In genomic region chr10:34626158-34626557, GRCh38 we compare ENCODE assay signal across 24 cellular contexts.
"Had no signal": no experiment of that assay in that cellular context is flagged by ENCODE, and none has a peak within 500 bp of the region (broad histone marks: within the 10 kb centered on the region; RNA-seq: fewer than 3 reads in every experiment).

No MANE protein-coding gene starts in this region.

- H3K27me3 Mint-ChIP-seq: activated CD8-positive, alpha-beta memory T cell treated with anti-CD3 and anti-CD28 coated beads, Interleukin-2, amount 10 ng/mL, durations not matched to agents 7 days and 5 days; activated naive CD8-positive, alpha-beta T cell treated with anti-CD3 and anti-CD28 coated beads, Interleukin-2, amount 10 ng/mL, durations not matched to agents 7 days and 5 days; stimulated activated naive CD8-positive, alpha-beta T cell treated with anti-CD3 and anti-CD28 coated beads, Interleukin-15, amount 100 ng/mL, for 72 hours had no signal

- H3K4me3 ChIP-seq: body of pancreas, dorsolateral prefrontal cortex, gastroesophageal sphincter, heart left ventricle, psoas muscle, suprapubic skin, transverse colon had no signal

- H3K9me3 ChIP-seq: body of pancreas, gastroesophageal sphincter, heart left ventricle, psoas muscle, suprapubic skin, transverse colon had no signal

- H3K9me3 Mint-ChIP-seq: activated CD4-positive, alpha-beta memory T cell treated with anti-CD3 and anti-CD28 coated beads for 36 hours; activated naive CD8-positive, alpha-beta T cell treated with anti-CD3 and anti-CD28 coated beads, Interleukin-2, amount 10 ng/mL, durations not matched to agents 7 days and 5 days; endodermal cell; immature natural killer cell; neural crest cell; stimulated activated naive CD8-positive, alpha-beta T cell treated with anti-CD3 and anti-CD28 coated beads, Interleukin-15, amount 100 ng/mL, for 72 hours had no signal

- DNase-seq: activated CD4-positive, alpha-beta memory T cell treated with anti-CD3 and anti-CD28 coated beads for 36 hours; activated CD4-positive, alpha-beta T cell treated with anti-CD3 and anti-CD28 coated beads for 1 hour; activated CD8-positive, alpha-beta memory T cell treated with anti-CD3 and anti-CD28 coated beads, Interleukin-2, amount 10 ng/mL, durations not matched to agents 7 days and 5 days; activated naive CD8-positive, alpha-beta T cell treated with anti-CD3 and anti-CD28 coated beads, Interleukin-2, amount 10 ng/mL, durations not matched to agents 7 days and 5 days; body of pancreas; caudate nucleus; dorsolateral prefrontal cortex; endodermal cell; heart left ventricle; immature natural killer cell; left ventricle myocardium superior; psoas muscle; right cardiac atrium; small intestine; stimulated activated CD4-positive, alpha-beta T cell treated with anti-CD3 and anti-CD28 coated beads, Interleukin-15, amount 100 ng/mL, for 24 hours; stimulated activated CD4-positive, alpha-beta T cell treated with anti-CD3 and anti-CD28 coated beads, Interleukin-2, amount 100 ng/mL, for 48 hours; stimulated activated naive CD8-positive, alpha-beta T cell treated with anti-CD3 and anti-CD28 coated beads, Interleukin-15, amount 100 ng/mL, for 72 hours; T-helper 2 cell; transverse colon; WERI-Rb-1 had no signal

- H3K4me1 Mint-ChIP-seq: activated CD8-positive, alpha-beta memory T cell treated with anti-CD3 and anti-CD28 coated beads, Interleukin-2, amount 10 ng/mL, durations not matched to agents 7 days and 5 days; activated naive CD8-positive, alpha-beta T cell treated with anti-CD3 and anti-CD28 coated beads, Interleukin-2, amount 10 ng/mL, durations not matched to agents 7 days and 5 days; immature natural killer cell; stimulated activated naive CD8-positive, alpha-beta T cell treated with anti-CD3 and anti-CD28 coated beads, Interleukin-15, amount 100 ng/mL, for 72 hours had no signal

- H3K4me3 Mint-ChIP-seq: activated CD4-positive, alpha-beta memory T cell treated with anti-CD3 and anti-CD28 coated beads for 36 hours; activated CD8-positive, alpha-beta memory T cell treated with anti-CD3 and anti-CD28 coated beads, Interleukin-2, amount 10 ng/mL, durations not matched to agents 7 days and 5 days; activated naive CD8-positive, alpha-beta T cell treated with anti-CD3 and anti-CD28 coated beads, Interleukin-2, amount 10 ng/mL, durations not matched to agents 7 days and 5 days; endodermal cell; immature natural killer cell; neural crest cell; stimulated activated naive CD8-positive, alpha-beta T cell treated with anti-CD3 and anti-CD28 coated beads, Interleukin-15, amount 100 ng/mL, for 72 hours had no signal

- H3K27ac ChIP-seq: body of pancreas, dorsolateral prefrontal cortex, epithelial cell of prostate, gastroesophageal sphincter, heart left ventricle, psoas muscle, suprapubic skin, transverse colon, WERI-Rb-1 had no signal

- H3K36me3 ChIP-seq: gastroesophageal sphincter, heart left ventricle, suprapubic skin, transverse colon, WERI-Rb-1 had no signal

- H3K27ac Mint-ChIP-seq: activated CD4-positive, alpha-beta memory T cell treated with anti-CD3 and anti-CD28 coated beads for 36 hours; activated CD8-positive, alpha-beta memory T cell treated with anti-CD3 and anti-CD28 coated beads, Interleukin-2, amount 10 ng/mL, durations not matched to agents 7 days and 5 days; activated naive CD8-positive, alpha-beta T cell treated with anti-CD3 and anti-CD28 coated beads, Interleukin-2, amount 10 ng/mL, durations not matched to agents 7 days and 5 days; endodermal cell; immature natural killer cell; stimulated activated naive CD8-positive, alpha-beta T cell treated with anti-CD3 and anti-CD28 coated beads, Interleukin-15, amount 100 ng/mL, for 72 hours had no signal

- H3K36me3 Mint-ChIP-seq: activated CD4-positive, alpha-beta memory T cell treated with anti-CD3 and anti-CD28 coated beads for 36 hours; activated CD8-positive, alpha-beta memory T cell treated with anti-CD3 and anti-CD28 coated beads, Interleukin-2, amount 10 ng/mL, durations not matched to agents 7 days and 5 days; activated naive CD8-positive, alpha-beta T cell treated with anti-CD3 and anti-CD28 coated beads, Interleukin-2, amount 10 ng/mL, durations not matched to agents 7 days and 5 days; immature natural killer cell had no signal

- H3K27me3 ChIP-seq: body of pancreas, dorsolateral prefrontal cortex, gastroesophageal sphincter, heart left ventricle, suprapubic skin, transverse colon had no signal
